In genomic region chr18:34710430-34711386, GRCh38 we compare ENCODE assay signal across 7 cellular contexts. TPM values are rescaled to one million over a fixed set of nuclear protein-coding genes. Genes with fewer than 3 reads are reported as not detected.
DNase-seq lines count a peak whose midpoint lies in the region; ATAC-seq, FAIRE-seq and TF ChIP-seq lines count a peak whose summit lies in the region.

No MANE protein-coding gene starts in this region.

- H3K27me3 Mint-ChIP-seq in CD4-positive, alpha-beta T cell: peaks cover 20% of the 10 kb centered on the region

- H3K27ac Mint-ChIP-seq in CD4-positive, alpha-beta T cell: no peak overlapping the region

- H3K9me3 Mint-ChIP-seq in CD4-positive, alpha-beta T cell: peaks cover 4% of the 10 kb centered on the region

- H3K36me3 ChIP-seq in tibial artery: no peaks in the 10 kb centered on the region

- H3K27ac ChIP-seq in tibial artery: peak overlapping the region; percentile 59 to 66
- no peak overlapping the region for H3K27ac ChIP-seq in CD4-positive, alpha-beta T cell (ENCODE audit: low read depth, low read length)

- H3K4me1 Mint-ChIP-seq in CD4-positive, alpha-beta T cell (ENCODE audit: low read depth): no peaks in the 10 kb centered on the region

- intact Hi-C loops in tibial artery (cut with DNase I; ENCODE audit: low total_unique reads): no loop called here
- intact Hi-C loops in CD4-positive, alpha-beta T cell (cut with DNase I, micrococcal nuclease): no loop called here

- DNase-seq in NCI-H1105 (lab: John Stamatoyannopoulos, UW) (peak; percentile 49), amniotic epithelial cell (ENCODE audit: low read depth) (peak; percentile 83), tibial artery (no peak), mucosa of gallbladder (ENCODE audit: low spot score) (no peak)
- no peak for DNase-seq in CD4-positive, alpha-beta T cell

- CTCF ChIA-PET in CD4-positive, alpha-beta T cell (lab: Charles Lee): no interaction called here

- TF ChIP-seq CTCF in tibial artery (IDR thresholded peaks at IDR 0.05): no peak
- no peak for TF ChIP-seq CTCF in CD4-positive, alpha-beta T cell (IDR thresholded peaks at IDR 0.05)

- peak; percentile 72 for FAIRE-seq in islet of Langerhans (lab: Jason Lieb, UNC)

- no peak for ATAC-seq in CD4-positive, alpha-beta T cell (ENCODE audit: poor library complexity)
- no peak for ATAC-seq in GM19324 (IDR thresholded peaks at IDR 0.05; ENCODE audit: low FRiP score, unreplicated experiment)

- peak overlapping the region; percentile 24 to 33 for H3K4me3 ChIP-seq in tibial artery

- no peaks in the 10 kb centered on the region for H3K27me3 ChIP-seq in tibial artery
- no peaks in the 10 kb centered on the region for H3K27me3 ChIP-seq in CD4-positive, alpha-beta T cell (ENCODE audit: control insufficient read depth, insufficient read depth, low read length)

- H3K9me3 ChIP-seq in tibial artery: no peaks in the 10 kb centered on the region
- H3K9me3 ChIP-seq in CD4-positive, alpha-beta T cell (ENCODE audit: control insufficient read depth, low read length): no peaks in the 10 kb centered on the region

- peaks cover 0 to 53% (median 40%) of the 10 kb centered on the region in 4 donors for H3K4me1 ChIP-seq in tibial artery

- POLR2A ChIA-PET in CD4-positive, alpha-beta T cell (lab: Charles Lee): no interaction called here

- H3K4me3 Mint-ChIP-seq in CD4-positive, alpha-beta T cell: no peak overlapping the region

- H3K36me3 Mint-ChIP-seq in CD4-positive, alpha-beta T cell (ENCODE audit: low read depth): no peaks in the 10 kb centered on the region

RNA-seq across cellular contexts. Expression of gene DTNA, which starts 0.6 kb away (rescaled TPM):
- total RNA-seq in mucosa of gallbladder: 53.4 TPM
- not detected for total RNA-seq in CD4-positive, alpha-beta T cell

Comparison
In these comparisons a context has a peak if more than half of its experiments do, and no peak if none do; other contexts are left out.
1. DNase-seq: peak in NCI-H1105 (single experiment) and amniotic epithelial cell (single experiment); none in tibial artery (0 of 2), mucosa of gallbladder (single experiment) and CD4-positive, alpha-beta T cell (0 of 10).
2. RNA of gene DTNA, which starts 0.6 kb away (total RNA-seq): 53.4 TPM in mucosa of gallbladder (single experiment); not detected in CD4-positive, alpha-beta T cell; every median in the first group is over 10 times any median in the second.